Comparison of ENCODE assay signal across 1 cellular context in the genomic region with DNA sequence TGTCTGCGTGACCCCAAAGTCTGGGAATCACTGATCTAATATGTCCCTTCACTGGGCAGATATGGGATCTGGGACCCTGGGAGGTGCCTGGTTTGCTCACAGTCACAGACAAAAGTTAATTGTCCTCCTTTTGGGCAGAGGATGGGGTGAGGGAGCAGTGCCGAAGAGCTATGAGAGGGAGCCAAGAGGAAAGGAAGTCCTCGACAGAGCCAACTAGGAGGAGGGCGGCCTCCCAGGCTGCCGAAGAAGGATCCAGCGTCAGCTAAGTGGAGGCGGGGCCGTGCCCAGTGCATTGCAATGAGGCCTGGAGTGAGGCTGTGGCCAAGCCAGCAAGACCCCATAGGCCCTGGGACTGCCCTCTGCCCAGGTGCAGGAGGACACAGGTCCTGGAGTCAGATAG.
TF ChIP-seq lines count a peak whose summit lies in the region.

No MANE protein-coding gene starts in this region.

TF ChIP-seq in GM23338, 12 proteins besides CTCF, POLR2A, EP300 and RAD21 (continued from another document):
- TF ChIP-seq, protein P1, sequence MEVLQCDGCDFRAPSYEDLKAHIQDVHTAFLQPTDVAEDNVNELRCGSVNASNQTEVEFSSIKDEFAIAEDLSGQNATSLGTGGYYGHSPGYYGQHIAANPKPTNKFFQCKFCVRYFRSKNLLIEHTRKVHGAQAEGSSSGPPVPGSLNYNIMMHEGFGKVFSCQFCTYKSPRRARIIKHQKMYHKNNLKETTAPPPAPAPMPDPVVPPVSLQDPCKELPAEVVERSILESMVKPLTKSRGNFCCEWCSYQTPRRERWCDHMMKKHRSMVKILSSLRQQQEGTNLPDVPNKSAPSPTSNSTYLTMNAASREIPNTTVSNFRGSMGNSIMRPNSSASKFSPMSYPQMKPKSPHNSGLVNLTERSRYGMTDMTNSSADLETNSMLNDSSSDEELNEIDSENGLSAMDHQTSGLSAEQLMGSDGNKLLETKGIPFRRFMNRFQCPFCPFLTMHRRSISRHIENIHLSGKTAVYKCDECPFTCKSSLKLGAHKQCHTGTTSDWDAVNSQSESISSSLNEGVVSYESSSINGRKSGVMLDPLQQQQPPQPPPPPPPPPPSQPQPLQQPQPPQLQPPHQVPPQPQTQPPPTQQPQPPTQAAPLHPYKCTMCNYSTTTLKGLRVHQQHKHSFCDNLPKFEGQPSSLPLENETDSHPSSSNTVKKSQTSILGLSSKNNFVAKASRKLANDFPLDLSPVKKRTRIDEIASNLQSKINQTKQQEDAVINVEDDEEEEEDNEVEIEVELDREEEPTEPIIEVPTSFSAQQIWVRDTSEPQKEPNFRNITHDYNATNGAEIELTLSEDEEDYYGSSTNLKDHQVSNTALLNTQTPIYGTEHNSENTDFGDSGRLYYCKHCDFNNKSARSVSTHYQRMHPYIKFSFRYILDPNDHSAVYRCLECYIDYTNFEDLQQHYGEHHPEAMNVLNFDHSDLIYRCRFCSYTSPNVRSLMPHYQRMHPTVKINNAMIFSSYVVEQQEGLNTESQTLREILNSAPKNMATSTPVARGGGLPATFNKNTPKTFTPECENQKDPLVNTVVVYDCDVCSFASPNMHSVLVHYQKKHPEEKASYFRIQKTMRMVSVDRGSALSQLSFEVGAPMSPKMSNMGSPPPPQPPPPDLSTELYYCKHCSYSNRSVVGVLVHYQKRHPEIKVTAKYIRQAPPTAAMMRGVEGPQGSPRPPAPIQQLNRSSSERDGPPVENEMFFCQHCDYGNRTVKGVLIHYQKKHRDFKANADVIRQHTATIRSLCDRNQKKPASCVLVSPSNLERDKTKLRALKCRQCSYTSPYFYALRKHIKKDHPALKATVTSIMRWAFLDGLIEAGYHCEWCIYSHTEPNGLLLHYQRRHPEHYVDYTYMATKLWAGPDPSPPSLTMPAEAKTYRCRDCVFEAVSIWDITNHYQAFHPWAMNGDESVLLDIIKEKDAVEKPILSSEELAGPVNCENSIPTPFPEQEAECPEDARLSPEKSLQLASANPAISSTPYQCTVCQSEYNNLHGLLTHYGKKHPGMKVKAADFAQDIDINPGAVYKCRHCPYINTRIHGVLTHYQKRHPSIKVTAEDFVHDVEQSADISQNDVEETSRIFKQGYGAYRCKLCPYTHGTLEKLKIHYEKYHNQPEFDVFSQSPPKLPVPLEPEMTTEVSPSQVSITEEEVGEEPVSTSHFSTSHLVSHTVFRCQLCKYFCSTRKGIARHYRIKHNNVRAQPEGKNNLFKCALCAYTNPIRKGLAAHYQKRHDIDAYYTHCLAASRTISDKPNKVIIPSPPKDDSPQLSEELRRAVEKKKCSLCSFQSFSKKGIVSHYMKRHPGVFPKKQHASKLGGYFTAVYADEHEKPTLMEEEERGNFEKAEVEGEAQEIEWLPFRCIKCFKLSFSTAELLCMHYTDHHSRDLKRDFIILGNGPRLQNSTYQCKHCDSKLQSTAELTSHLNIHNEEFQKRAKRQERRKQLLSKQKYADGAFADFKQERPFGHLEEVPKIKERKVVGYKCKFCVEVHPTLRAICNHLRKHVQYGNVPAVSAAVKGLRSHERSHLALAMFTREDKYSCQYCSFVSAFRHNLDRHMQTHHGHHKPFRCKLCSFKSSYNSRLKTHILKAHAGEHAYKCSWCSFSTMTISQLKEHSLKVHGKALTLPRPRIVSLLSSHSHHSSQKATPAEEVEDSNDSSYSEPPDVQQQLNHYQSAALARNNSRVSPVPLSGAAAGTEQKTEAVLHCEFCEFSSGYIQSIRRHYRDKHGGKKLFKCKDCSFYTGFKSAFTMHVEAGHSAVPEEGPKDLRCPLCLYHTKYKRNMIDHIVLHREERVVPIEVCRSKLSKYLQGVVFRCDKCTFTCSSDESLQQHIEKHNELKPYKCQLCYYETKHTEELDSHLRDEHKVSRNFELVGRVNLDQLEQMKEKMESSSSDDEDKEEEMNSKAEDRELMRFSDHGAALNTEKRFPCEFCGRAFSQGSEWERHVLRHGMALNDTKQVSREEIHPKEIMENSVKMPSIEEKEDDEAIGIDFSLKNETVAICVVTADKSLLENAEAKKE (CRISPR knock-in tag; IDR thresholded peaks at IDR 0.05), result no peak
- no peak for TF ChIP-seq STAT1 (IDR thresholded peaks at IDR 0.05; ENCODE audit: unreplicated experiment)
TF ChIP-seq in GM23338: peak in this region for 0.
